11 cellular contexts compared by ENCODE assay signal in genomic region chr7:47580811-47581331, GRCh38. TPM values are rescaled to one million over a fixed set of nuclear protein-coding genes. Genes with fewer than 3 reads are reported as not detected.
DNase-seq lines count a peak whose midpoint lies in the region; ATAC-seq and TF ChIP-seq lines count a peak whose summit lies in the region.
"Had no signal": no experiment of that assay in that cellular context is flagged by ENCODE, and none has a peak within 500 bp of the region (broad histone marks: within the 10 kb centered on the region; RNA-seq: fewer than 3 reads in every experiment).

No MANE protein-coding gene starts in this region.

- 14 to 17% (median 15%) methylated on average over 15 of the region's 15 CpGs for WGBS in heart left ventricle, 4 donors
- 2% methylated on average over 12 of the region's 15 CpGs for WGBS in mesenchymal stem cell

- peak overlapping the region; percentile 13 to 25 for H2BK12ac ChIP-seq in mesenchymal stem cell (ENCODE audit: low read length in 2 of 2)

- H4K91ac ChIP-seq in mesenchymal stem cell (ENCODE audit: low read length) = peak overlapping the region; percentile 99

- peak overlapping the region in 9 of 12 donors; percentile 44 to 83 (median 71) for H3K27ac ChIP-seq in heart left ventricle
- peak overlapping the region; percentile 21 for H3K27ac ChIP-seq in mesenchymal stem cell (ENCODE audit: low read length, poor library complexity, severe bottlenecking)
- H3K27ac ChIP-seq in vagina = peak overlapping the region; percentile 78
- no peak overlapping the region for H3K27ac ChIP-seq in caudate nucleus (ENCODE audit: low read depth, low read length)

- H3K18ac ChIP-seq in mesenchymal stem cell (ENCODE audit: low read depth in 1 of 2, low read length in 2 of 2) = peak overlapping the region; percentile 79 to 97

- peaks cover 14% of the 10 kb centered on the region for H3K79me1 ChIP-seq in mesenchymal stem cell (replicated peaks; ENCODE audit: low read length, poor library complexity, severe bottlenecking)

- H3K9me3 ChIP-seq in heart left ventricle (peaks cover 0 to 4% (median 0%) of the 10 kb centered on the region in 12 donors), mesenchymal stem cell (ENCODE audit: control insufficient read depth, low read length) (peaks cover 6% of the 10 kb centered on the region), vagina (no peaks in the 10 kb centered on the region)

- peak in 1 of 4 donors; percentile 1 for ATAC-seq in heart left ventricle
- no peak for ATAC-seq in left cardiac atrium
- no peak for ATAC-seq in HG03108 (IDR thresholded peaks at IDR 0.05; ENCODE audit: unreplicated experiment)
- ATAC-seq: activated naive CD4-positive, alpha-beta T cell treated with anti-CD3 and anti-CD28 coated beads, Interleukin-2, amount 50 U/mL, for 72 hours; K562 had no signal

- H2BK5ac ChIP-seq in mesenchymal stem cell (ENCODE audit: low read depth, low read length, poor library complexity, severe bottlenecking) = no peak overlapping the region

- H3K4me3 ChIP-seq in heart left ventricle (peak overlapping the region; percentile 55 to 93 (median 76)), mesenchymal stem cell (ENCODE audit: insufficient read depth in 1 of 2, low read depth in 1 of 2, low read length in 2 of 2) (peak overlapping the region; percentile 27 to 79), vagina (peak overlapping the region; percentile 68 to 85)
- H3K4me3 ChIP-seq: K562 had no signal

- TF ChIP-seq CTCF in heart left ventricle (IDR thresholded peaks at IDR 0.05) (peak in 3 of 12 donors; percentile 6 to 23 (median 7)), chondrocyte (IDR thresholded peaks at IDR 0.05) (peak; percentile 42), vagina (IDR thresholded peaks at IDR 0.05) (no peak)

- H3K4me1 ChIP-seq in heart left ventricle (peaks cover 3 to 76% (median 52%) of the 10 kb centered on the region in 12 donors), mesenchymal stem cell (ENCODE audit: control insufficient read depth, insufficient read depth, low read depth, low read length) (peaks cover 36% of the 10 kb centered on the region), vagina (peaks cover 58% of the 10 kb centered on the region)

- no peak overlapping the region for H3K23ac ChIP-seq in mesenchymal stem cell (ENCODE audit: low read length in 2 of 2)

- H3K4me3 Mint-ChIP-seq in chondrocyte (ENCODE audit: unreplicated experiment) = peak overlapping the region; percentile 98

- H3K4ac ChIP-seq in mesenchymal stem cell (ENCODE audit: low read depth in 1 of 2, low read length in 2 of 2) = peak overlapping the region; percentile 89 to 90

- H3K27me3 Mint-ChIP-seq in chondrocyte (ENCODE audit: low read depth) = no peaks in the 10 kb centered on the region

- no peaks in the 10 kb centered on the region for H3K36me3 ChIP-seq in heart left ventricle
- H3K36me3 ChIP-seq in mesenchymal stem cell (ENCODE audit: control insufficient read depth in 1 of 2, insufficient read depth in 2 of 2, low read depth in 1 of 2, low read length in 2 of 2) = peaks cover 0 to 18% of the 10 kb centered on the region in 2 experiments
- H3K36me3 ChIP-seq in vagina = no peaks in the 10 kb centered on the region

- H3K27me3 ChIP-seq in heart left ventricle (no peaks in the 10 kb centered on the region), mesenchymal stem cell (ENCODE audit: control insufficient read depth in 1 of 2, insufficient read depth in 1 of 2, low read length in 2 of 2) (peaks cover 0 to 52% of the 10 kb centered on the region in 2 experiments), vagina (no peaks in the 10 kb centered on the region)

- DNase-seq in heart left ventricle (no peak), left cardiac atrium (no peak), chondrocyte (ENCODE audit: low spot score) (no peak), mesenchymal stem cell (peak; percentile 70), vagina (ENCODE audit: extremely low spot score in 2 of 2) (no peak), caudate nucleus (lab: John Stamatoyannopoulos, UW) (no peak), NCI-H345 (lab: John Stamatoyannopoulos, UW) (no peak)
- DNase-seq: GDM1 had no signal

- peak overlapping the region; percentile 96 for H4K8ac ChIP-seq in mesenchymal stem cell (ENCODE audit: low read length)

- peaks cover 83% of the 10 kb centered on the region for H3K4me1 Mint-ChIP-seq in chondrocyte (ENCODE audit: low read depth)

- H3K27ac Mint-ChIP-seq in chondrocyte (ENCODE audit: unreplicated experiment) = peak overlapping the region; percentile 99
- H3K27ac Mint-ChIP-seq: activated naive CD4-positive, alpha-beta T cell treated with anti-CD3 and anti-CD28 coated beads, Interleukin-2, amount 50 U/mL, for 72 hours had no signal

- no peak overlapping the region for H3K9ac ChIP-seq in mesenchymal stem cell (ENCODE audit: low read length)

- H3K4me2 ChIP-seq in mesenchymal stem cell (ENCODE audit: low read length, poor library complexity, severe bottlenecking) = peak overlapping the region; percentile 79

- intact Hi-C loops in heart left ventricle (cut with DNase I) = loop anchor here in 7 of 10 donors (5.0 to 10.0 kb wide), 5 partner anchors 136 to 234 kb away; no protein-coding TSS in a partner anchor
- intact Hi-C loops in left cardiac atrium (cut with DNase I) = no loop called here
- intact Hi-C loops in vagina (cut with DNase I) = no loop called here

- TF ChIP-seq POLR2A in heart left ventricle (IDR thresholded peaks at IDR 0.05) (no peak), vagina (IDR thresholded peaks at IDR 0.05) (no peak)

- no peak overlapping the region for H2AFZ ChIP-seq in mesenchymal stem cell (ENCODE audit: low read depth, low read length)

- peaks cover 12% of the 10 kb centered on the region for H3K36me3 Mint-ChIP-seq in chondrocyte (ENCODE audit: low read depth)

- peak overlapping the region in 1 of 2 experiments; percentile 35 for H3K14ac ChIP-seq in mesenchymal stem cell (ENCODE audit: low read length in 2 of 2)

- H2BK15ac ChIP-seq in mesenchymal stem cell (ENCODE audit: low read depth, poor library complexity, severe bottlenecking) = peak overlapping the region; percentile 30

- peak overlapping the region; percentile 99 for H2BK120ac ChIP-seq in mesenchymal stem cell (ENCODE audit: low read depth, low read length)

- H2AK5ac ChIP-seq in mesenchymal stem cell (ENCODE audit: low read length, severe bottlenecking) = no peak overlapping the region

- no peaks in the 10 kb centered on the region for H3K9me3 Mint-ChIP-seq in chondrocyte (ENCODE audit: low read depth)

RNA-seq across cellular contexts. Expression of gene TNS3, which starts 1.0 kb away (rescaled TPM):
- total RNA-seq in heart left ventricle (100 to 1,000 TPM in 1 of 9 donors, 10 to 100 TPM in 8; 29.6 to 116 (median 37.2) TPM), left cardiac atrium (10 to 100 TPM; 51.4 to 66.9 TPM), chondrocyte (320 to 433 TPM (median 426 TPM) in 3 replicates), vagina (36.8 TPM)
- 10 to 100 TPM; 10.1 to 12.9 TPM for polyA plus RNA-seq in heart left ventricle
- 142 TPM for polyA plus RNA-seq in mesenchymal stem cell (2013, experiment 1 of 2)
- polyA plus RNA-seq in mesenchymal stem cell (2013, experiment 2 of 2) = 136 TPM
- polyA plus RNA-seq: K562 had no signal

Comparison
In these comparisons a context has a peak if more than half of its experiments do, and no peak if none do; other contexts are left out.
1. intact Hi-C loops: an anchor here in heart left ventricle (5.0 to 10.0 kb wide); none called in left cardiac atrium and vagina.